ENCODE assay signal across 2 cellular contexts in genomic region chr15:70791248-70791647, GRCh38.
TF ChIP-seq lines count a peak whose summit lies in the region.

No MANE protein-coding gene starts in this region.

TF ChIP-seq in SK-N-SH, 30 proteins besides CTCF, POLR2A, EP300 and RAD21 (continued from another document):
- TF ChIP-seq IRF3 (IDR thresholded peaks at IDR 0.05; ENCODE audit: low read depth, low read length) (no peak), FOXJ3 (CRISPR knock-in tag; IDR thresholded peaks at IDR 0.05) (no peak), MAX (IDR thresholded peaks at IDR 0.05; ENCODE audit: low read depth) (no peak), POLR2AphosphoS5 (IDR thresholded peaks at IDR 0.05; ENCODE audit: low read depth, low read length) (no peak), GATA2 (CRISPR knock-in tag; IDR thresholded peaks at IDR 0.05) (no peak)
- TF ChIP-seq, protein P1, sequence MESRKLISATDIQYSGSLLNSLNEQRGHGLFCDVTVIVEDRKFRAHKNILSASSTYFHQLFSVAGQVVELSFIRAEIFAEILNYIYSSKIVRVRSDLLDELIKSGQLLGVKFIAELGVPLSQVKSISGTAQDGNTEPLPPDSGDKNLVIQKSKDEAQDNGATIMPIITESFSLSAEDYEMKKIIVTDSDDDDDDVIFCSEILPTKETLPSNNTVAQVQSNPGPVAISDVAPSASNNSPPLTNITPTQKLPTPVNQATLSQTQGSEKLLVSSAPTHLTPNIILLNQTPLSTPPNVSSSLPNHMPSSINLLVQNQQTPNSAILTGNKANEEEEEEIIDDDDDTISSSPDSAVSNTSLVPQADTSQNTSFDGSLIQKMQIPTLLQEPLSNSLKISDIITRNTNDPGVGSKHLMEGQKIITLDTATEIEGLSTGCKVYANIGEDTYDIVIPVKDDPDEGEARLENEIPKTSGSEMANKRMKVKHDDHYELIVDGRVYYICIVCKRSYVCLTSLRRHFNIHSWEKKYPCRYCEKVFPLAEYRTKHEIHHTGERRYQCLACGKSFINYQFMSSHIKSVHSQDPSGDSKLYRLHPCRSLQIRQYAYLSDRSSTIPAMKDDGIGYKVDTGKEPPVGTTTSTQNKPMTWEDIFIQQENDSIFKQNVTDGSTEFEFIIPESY (IDR thresholded peaks at IDR 0.05; ENCODE audit: borderline replicate concordance, low read depth) = no peak
- TF ChIP-seq, protein P2, sequence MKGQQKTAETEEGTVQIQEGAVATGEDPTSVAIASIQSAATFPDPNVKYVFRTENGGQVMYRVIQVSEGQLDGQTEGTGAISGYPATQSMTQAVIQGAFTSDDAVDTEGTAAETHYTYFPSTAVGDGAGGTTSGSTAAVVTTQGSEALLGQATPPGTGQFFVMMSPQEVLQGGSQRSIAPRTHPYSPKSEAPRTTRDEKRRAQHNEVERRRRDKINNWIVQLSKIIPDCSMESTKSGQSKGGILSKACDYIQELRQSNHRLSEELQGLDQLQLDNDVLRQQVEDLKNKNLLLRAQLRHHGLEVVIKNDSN (IDR thresholded peaks at IDR 0.05; ENCODE audit: borderline replicate concordance, low read depth) = no peak

TF ChIP-seq in SK-N-SH treated with all-trans-retinoic acid at 6 μM for 48 hours, 23 proteins besides CTCF, POLR2A, EP300 and RAD21 (continued from another document):
- TF ChIP-seq, protein P3, sequence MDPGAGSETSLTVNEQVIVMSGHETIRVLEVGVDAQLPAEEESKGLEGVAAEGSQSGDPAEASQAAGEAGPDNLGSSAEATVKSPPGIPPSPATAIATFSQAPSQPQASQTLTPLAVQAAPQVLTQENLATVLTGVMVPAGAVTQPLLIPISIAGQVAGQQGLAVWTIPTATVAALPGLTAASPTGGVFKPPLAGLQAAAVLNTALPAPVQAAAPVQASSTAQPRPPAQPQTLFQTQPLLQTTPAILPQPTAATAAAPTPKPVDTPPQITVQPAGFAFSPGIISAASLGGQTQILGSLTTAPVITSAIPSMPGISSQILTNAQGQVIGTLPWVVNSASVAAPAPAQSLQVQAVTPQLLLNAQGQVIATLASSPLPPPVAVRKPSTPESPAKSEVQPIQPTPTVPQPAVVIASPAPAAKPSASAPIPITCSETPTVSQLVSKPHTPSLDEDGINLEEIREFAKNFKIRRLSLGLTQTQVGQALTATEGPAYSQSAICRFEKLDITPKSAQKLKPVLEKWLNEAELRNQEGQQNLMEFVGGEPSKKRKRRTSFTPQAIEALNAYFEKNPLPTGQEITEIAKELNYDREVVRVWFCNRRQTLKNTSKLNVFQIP (CRISPR knock-in tag; IDR thresholded peaks at IDR 0.05; ENCODE audit: borderline replicate concordance, low read depth) = no peak
- TF ChIP-seq, protein P4, sequence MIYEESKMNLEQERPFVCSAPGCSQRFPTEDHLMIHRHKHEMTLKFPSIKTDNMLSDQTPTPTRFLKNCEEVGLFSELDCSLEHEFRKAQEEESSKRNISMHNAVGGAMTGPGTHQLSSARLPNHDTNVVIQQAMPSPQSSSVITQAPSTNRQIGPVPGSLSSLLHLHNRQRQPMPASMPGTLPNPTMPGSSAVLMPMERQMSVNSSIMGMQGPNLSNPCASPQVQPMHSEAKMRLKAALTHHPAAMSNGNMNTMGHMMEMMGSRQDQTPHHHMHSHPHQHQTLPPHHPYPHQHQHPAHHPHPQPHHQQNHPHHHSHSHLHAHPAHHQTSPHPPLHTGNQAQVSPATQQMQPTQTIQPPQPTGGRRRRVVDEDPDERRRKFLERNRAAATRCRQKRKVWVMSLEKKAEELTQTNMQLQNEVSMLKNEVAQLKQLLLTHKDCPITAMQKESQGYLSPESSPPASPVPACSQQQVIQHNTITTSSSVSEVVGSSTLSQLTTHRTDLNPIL (CRISPR knock-in tag; IDR thresholded peaks at IDR 0.05; ENCODE audit: low read depth) = no peak
- TF ChIP-seq SNAI2 (CRISPR knock-in tag; IDR thresholded peaks at IDR 0.05) (no peak), TCF4 (CRISPR knock-in tag; IDR thresholded peaks at IDR 0.05; ENCODE audit: borderline replicate concordance) (no peak), TSHZ2 (CRISPR knock-in tag; IDR thresholded peaks at IDR 0.05) (no peak), ISL1 (CRISPR knock-in tag; IDR thresholded peaks at IDR 0.05) (no peak), ZFP30 (CRISPR knock-in tag; IDR thresholded peaks at IDR 0.05) (no peak), RARB (CRISPR knock-in tag; IDR thresholded peaks at IDR 0.05) (no peak), ZFP3 (CRISPR knock-in tag; IDR thresholded peaks at IDR 0.05) (no peak), ZNF565 (CRISPR knock-in tag; conservative IDR thresholded peaks at IDR 0.05; ENCODE audit: low read depth) (no peak), PPARA (CRISPR knock-in tag; IDR thresholded peaks at IDR 0.05; ENCODE audit: borderline replicate concordance) (no peak), TOX (CRISPR knock-in tag; IDR thresholded peaks at IDR 0.05; ENCODE audit: borderline replicate concordance) (no peak)
TF ChIP-seq in SK-N-SH treated with all-trans-retinoic acid at 6 μM for 48 hours: peak in this region for 0.
